In the genomic region with DNA sequence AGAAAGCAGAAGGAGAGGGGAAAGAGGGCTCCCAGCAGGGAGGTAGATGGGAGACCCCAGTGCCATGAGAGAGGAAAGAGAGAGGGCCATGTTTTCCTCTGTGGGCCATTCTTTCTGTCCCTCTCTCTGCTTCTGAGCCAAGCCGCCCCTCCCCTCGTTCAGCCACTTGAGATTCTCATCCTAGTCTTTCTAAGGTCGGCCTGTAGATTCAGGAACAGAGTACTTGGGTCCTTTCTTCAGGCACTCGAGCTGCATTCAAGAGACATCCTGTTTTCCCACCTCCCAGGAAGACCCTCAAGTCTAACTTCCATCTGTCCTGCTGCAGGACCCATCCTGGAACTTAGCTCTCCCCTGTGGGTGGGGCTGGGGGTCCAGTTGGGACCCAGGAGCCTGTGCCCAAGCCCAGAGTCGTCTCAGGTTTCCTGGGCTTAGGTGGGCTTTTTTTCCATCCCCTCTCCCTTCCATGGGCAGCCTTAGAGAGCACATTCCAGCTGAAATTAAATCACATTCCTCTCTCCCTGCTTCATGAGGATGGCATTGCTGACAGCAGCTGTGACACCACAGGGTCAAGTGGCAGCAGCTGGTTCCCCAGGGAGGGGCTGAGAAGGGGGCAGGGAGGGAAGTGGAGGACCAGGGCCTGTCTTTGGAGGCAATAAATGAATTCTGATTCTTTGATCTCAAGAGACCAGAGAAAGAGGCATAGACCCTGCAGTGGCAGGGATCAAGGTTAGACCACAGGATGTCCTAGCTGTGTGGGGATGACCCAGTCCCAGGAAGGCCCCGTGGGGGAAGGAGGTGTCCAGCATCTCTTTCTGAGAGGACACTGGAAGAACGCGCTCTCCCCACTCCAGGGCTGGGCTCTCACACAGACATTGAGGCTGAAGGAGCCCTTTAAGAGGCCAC, we compare ENCODE assay signal across 10 cellular contexts. TPM values are rescaled to one million over a fixed set of nuclear protein-coding genes. Genes with fewer than 3 reads are reported as not detected.
DNase-seq lines count a peak whose midpoint lies in the region; ATAC-seq and TF ChIP-seq lines count a peak whose summit lies in the region.
"Had no signal": no experiment of that assay in that cellular context is flagged by ENCODE, and none has a peak within 500 bp of the region (broad histone marks: within the 10 kb centered on the region; RNA-seq: fewer than 3 reads in every experiment).

No MANE protein-coding gene starts in this region.

- ATAC-seq in HG03520 (IDR thresholded peaks at IDR 0.05; ENCODE audit: unreplicated experiment) (no peak), HG03280 (IDR thresholded peaks at IDR 0.05; ENCODE audit: unreplicated experiment) (no peak)

- no peak overlapping the region for H3K9ac ChIP-seq in adipocyte (ENCODE audit: low read length)

- no peaks in the 10 kb centered on the region for H3K9me3 ChIP-seq in HEK293 (ENCODE audit: control insufficient read depth, insufficient read depth, low read depth, low read length)
- H3K9me3 ChIP-seq in adipocyte (ENCODE audit: control insufficient read depth, low read length), result no peaks in the 10 kb centered on the region

- H3K4me3 ChIP-seq in HEK293 (ENCODE audit: low read depth, low read length) (no peak overlapping the region), adipocyte (ENCODE audit: low read length) (no peak overlapping the region), lower leg skin (ENCODE audit: low read depth, poor library complexity, severe bottlenecking) (no peak overlapping the region)

- CTCF ChIA-PET in HEK293 (lab: Yijun Ruan, JAX), result interaction anchor here (0.6 to 15.2 kb wide), 9 partner anchors 18 to 62 kb away, joined by 3 to 564 read pairs (median 3); partner anchors contain the start of genes HAPLN2 and NES

- H3K4me1 ChIP-seq in HEK293 (ENCODE audit: control insufficient read depth, insufficient read depth, low read length), result peaks cover 9% of the 10 kb centered on the region; the same call in 1 of the 2 replicates
- H3K4me1 ChIP-seq in adipocyte (ENCODE audit: control insufficient read depth, insufficient read depth, low read length), result peaks cover 57% of the 10 kb centered on the region

- TF ChIP-seq CTCF in HEK293 (tag by site-specific recombination; IDR thresholded peaks at IDR 0.05), result no peak
- no peak for TF ChIP-seq CTCF in lower leg skin (IDR thresholded peaks at IDR 0.05)

- POLR2A ChIA-PET in HEK293 (lab: Yijun Ruan, JAX), result interaction anchor here (0.8 to 2.6 kb wide), 6 partner anchors 9 to 64 kb away, joined by 3 to 16 read pairs (median 5); partner anchors contain the start of genes ISG20L2, METTL25B and NES

- DNase-seq in adipocyte (ENCODE audit: low read depth) (peak; percentile 45), substantia nigra (lab: John Stamatoyannopoulos, UW) (peak in 11 of 49 donors; percentile 12 to 53 (median 34)), lower leg skin (ENCODE audit: low spot score in 2 of 2) (no peak), midbrain (lab: John Stamatoyannopoulos, UW) (no peak)

- H3K27ac ChIP-seq in HEK293 (ENCODE audit: extremely low read depth, low read depth, low read length), result no peak overlapping the region
- H3K27ac ChIP-seq in layer of hippocampus (ENCODE audit: low read depth, low read length), result peak overlapping the region; percentile 53
- peak overlapping the region; percentile 93 for H3K27ac ChIP-seq in substantia nigra (ENCODE audit: low read depth, low read length, poor library complexity, severe bottlenecking)

- H3K36me3 ChIP-seq in HEK293 (ENCODE audit: control insufficient read depth in 2 of 2, insufficient read depth in 1 of 2, low read length in 2 of 2) (no peaks in the 10 kb centered on the region), adipocyte (ENCODE audit: control insufficient read depth, insufficient read depth, low read length, severe bottlenecking) (no peaks in the 10 kb centered on the region)

- no peak for TF ChIP-seq POLR2A in lower leg skin (IDR thresholded peaks at IDR 0.05)

- WGBS in lower leg skin, 2 donors, result 59 to 67% methylated on average over 8 of the region's 8 CpGs

- H3K27me3 ChIP-seq in adipocyte (replicated peaks; ENCODE audit: control insufficient read depth, insufficient read depth, low read length) (no peaks in the 10 kb centered on the region), layer of hippocampus (ENCODE audit: control insufficient read depth, insufficient read depth, low read length) (no peaks in the 10 kb centered on the region)

- intact Hi-C loops in lower leg skin (cut with DNase I; ENCODE audit: low total_unique reads), result no loop called here

TF ChIP-seq in HEK293, 187 proteins besides CTCF, POLR2A, EP300 and RAD21 (continues in another document):
- no peak for TF ChIP-seq WT1 (tag by site-specific recombination; IDR thresholded peaks at IDR 0.05)
- no peak for TF ChIP-seq ZNF2 (tag by site-specific recombination; IDR thresholded peaks at IDR 0.05)
- TF ChIP-seq ATF2 (tag by site-specific recombination; IDR thresholded peaks at IDR 0.05; ENCODE audit: low read depth), result no peak
- TF ChIP-seq ZNF510 (tag by site-specific recombination; IDR thresholded peaks at IDR 0.05; ENCODE audit: insufficient replicate concordance), result no peak
- TF ChIP-seq INSM2 (tag by site-specific recombination; IDR thresholded peaks at IDR 0.05), result no peak
- peak; percentile 67 for TF ChIP-seq ZBTB8A (tag by site-specific recombination; IDR thresholded peaks at IDR 0.05)
- TF ChIP-seq ZBTB6 (tag by site-specific recombination; IDR thresholded peaks at IDR 0.05), result no peak
- no peak for TF ChIP-seq ZNF292 (tag by site-specific recombination; IDR thresholded peaks at IDR 0.05; ENCODE audit: borderline replicate concordance, low read depth)
- no peak for TF ChIP-seq SP3 (tag by site-specific recombination; IDR thresholded peaks at IDR 0.05)
- no peak for TF ChIP-seq ELK4 (IDR thresholded peaks at IDR 0.05; ENCODE audit: borderline replicate concordance, low read depth, low read length)
- TF ChIP-seq, protein P1, sequence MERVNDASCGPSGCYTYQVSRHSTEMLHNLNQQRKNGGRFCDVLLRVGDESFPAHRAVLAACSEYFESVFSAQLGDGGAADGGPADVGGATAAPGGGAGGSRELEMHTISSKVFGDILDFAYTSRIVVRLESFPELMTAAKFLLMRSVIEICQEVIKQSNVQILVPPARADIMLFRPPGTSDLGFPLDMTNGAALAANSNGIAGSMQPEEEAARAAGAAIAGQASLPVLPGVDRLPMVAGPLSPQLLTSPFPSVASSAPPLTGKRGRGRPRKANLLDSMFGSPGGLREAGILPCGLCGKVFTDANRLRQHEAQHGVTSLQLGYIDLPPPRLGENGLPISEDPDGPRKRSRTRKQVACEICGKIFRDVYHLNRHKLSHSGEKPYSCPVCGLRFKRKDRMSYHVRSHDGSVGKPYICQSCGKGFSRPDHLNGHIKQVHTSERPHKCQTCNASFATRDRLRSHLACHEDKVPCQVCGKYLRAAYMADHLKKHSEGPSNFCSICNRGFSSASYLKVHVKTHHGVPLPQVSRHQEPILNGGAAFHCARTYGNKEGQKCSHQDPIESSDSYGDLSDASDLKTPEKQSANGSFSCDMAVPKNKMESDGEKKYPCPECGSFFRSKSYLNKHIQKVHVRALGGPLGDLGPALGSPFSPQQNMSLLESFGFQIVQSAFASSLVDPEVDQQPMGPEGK (tag by site-specific recombination; IDR thresholded peaks at IDR 0.05), result 0 out of 2 replicates have a peak, but pooled peaks have one; percentile 0
- TF ChIP-seq ZNF16 (tag by site-specific recombination; IDR thresholded peaks at IDR 0.05; ENCODE audit: low read depth), result no peak
- no peak for TF ChIP-seq ZNF266 (tag by site-specific recombination; IDR thresholded peaks at IDR 0.05; ENCODE audit: low read depth)

RNA-seq across cellular contexts. Expression of gene NES, which starts 12.9 kb away (rescaled TPM):
- 1 to 10 TPM; 2.4 to 8.9 (median 5.0) TPM for total RNA-seq in lower leg skin
- total RNA-seq: T-helper 2 cell treated with Interferon-gamma antibody and Interleukin-4, amounts not matched to agents 100 ng/mL and 5 ng/mL, for 36 hours had no signal

RNA-seq across cellular contexts. Expression of gene BCAN, which starts 22.4 kb away (rescaled TPM):
- 10 to 100 TPM; 21.9 to 50.1 (median 26.0) TPM for total RNA-seq in lower leg skin
- total RNA-seq: T-helper 2 cell treated with Interferon-gamma antibody and Interleukin-4, amounts not matched to agents 100 ng/mL and 5 ng/mL, for 36 hours had no signal

RNA-seq across cellular contexts. Expression of gene CRABP2, which starts 41.1 kb away (rescaled TPM):
- 100 to 1,000 TPM in 1 of 4 donors, 10 to 100 TPM in 3; 67.9 to 103 (median 96.1) TPM for total RNA-seq in lower leg skin

RNA-seq across cellular contexts. Expression of gene HAPLN2, which starts 45.1 kb away (rescaled TPM):
- 1 to 10 TPM in 1 of 4 donors, under 1 TPM in 2, not detected in 1; 0.68 to 1.0 (median 0.80) TPM for total RNA-seq in lower leg skin
- total RNA-seq: kidney epithelial cell; T-helper 2 cell treated with Interferon-gamma antibody and Interleukin-4, amounts not matched to agents 100 ng/mL and 5 ng/mL, for 36 hours had no signal
